ENCODE assay signal across 1 cellular context in the genomic region with DNA sequence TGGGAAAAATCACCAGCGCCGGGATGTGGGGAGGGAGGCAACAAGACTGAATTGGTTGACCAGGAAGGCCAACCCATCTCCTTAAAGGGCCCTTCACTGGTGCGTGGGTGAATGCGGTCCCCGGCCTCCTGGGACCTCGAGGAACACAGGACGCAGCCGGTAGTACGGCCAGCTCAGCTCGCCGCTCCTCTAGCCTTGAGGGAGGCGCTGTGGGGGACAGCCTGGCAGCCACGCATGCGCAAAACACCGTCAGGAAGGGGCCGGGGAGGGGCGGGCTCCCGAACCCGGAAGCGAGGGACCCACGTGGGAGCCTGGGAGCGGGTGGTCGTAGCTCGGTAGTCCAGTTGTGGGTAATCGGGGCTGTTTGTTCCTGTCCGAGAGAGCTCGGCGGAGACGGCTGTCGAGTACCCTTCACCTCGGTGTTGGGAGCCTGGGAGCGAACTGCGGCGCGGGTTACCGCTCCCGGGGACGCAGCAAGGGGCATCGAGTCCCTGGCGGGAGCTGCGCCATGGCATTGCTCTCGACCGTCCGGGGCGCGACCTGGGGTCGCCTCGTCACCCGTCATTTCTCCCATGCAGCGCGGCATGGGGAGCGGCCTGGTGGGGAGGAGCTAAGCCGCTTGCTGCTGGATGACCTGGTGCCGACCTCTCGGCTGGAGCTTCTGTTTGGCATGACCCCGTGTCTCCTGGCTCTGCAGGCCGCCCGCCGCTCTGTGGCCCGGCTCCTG.
TF ChIP-seq lines count a peak whose summit lies in the region.

A gene with protein sequence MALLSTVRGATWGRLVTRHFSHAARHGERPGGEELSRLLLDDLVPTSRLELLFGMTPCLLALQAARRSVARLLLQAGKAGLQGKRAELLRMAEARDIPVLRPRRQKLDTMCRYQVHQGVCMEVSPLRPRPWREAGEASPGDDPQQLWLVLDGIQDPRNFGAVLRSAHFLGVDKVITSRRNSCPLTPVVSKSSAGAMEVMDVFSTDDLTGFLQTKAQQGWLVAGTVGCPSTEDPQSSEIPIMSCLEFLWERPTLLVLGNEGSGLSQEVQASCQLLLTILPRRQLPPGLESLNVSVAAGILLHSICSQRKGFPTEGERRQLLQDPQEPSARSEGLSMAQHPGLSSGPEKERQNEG (plus strand): TSS at position 281 of the 727 bp plus-strand sequence. CDS start 228 bp downstream, at position 509.

TF ChIP-seq in H1, 55 proteins besides CTCF, POLR2A, EP300 and RAD21:
- peak; percentile 17 for TF ChIP-seq EZH2 (IDR thresholded peaks at IDR 0.05; ENCODE audit: low read depth, low read length, severe bottlenecking)
- TF ChIP-seq NRF1 (IDR thresholded peaks at IDR 0.05; ENCODE audit: low read depth, low read length), result peak; percentile 70
- peak; percentile 82; the same call in 1 of the 2 replicates for TF ChIP-seq RBBP5 (IDR thresholded peaks at IDR 0.05; ENCODE audit: borderline replicate concordance, low read depth, low read length)
- no peak for TF ChIP-seq CBX8 (IDR thresholded peaks at IDR 0.05; ENCODE audit: borderline replicate concordance, low read depth, low read length)
- TF ChIP-seq SRF (IDR thresholded peaks at IDR 0.05; ENCODE audit: low read depth, low read length), result 0 out of 2 replicates have a peak, but pooled peaks have one; percentile 15
- no peak for TF ChIP-seq CHD2 (IDR thresholded peaks at IDR 0.05; ENCODE audit: low read length)
- TF ChIP-seq SIRT6 (IDR thresholded peaks at IDR 0.05; ENCODE audit: low read length), result no peak
- TF ChIP-seq, protein P1, sequence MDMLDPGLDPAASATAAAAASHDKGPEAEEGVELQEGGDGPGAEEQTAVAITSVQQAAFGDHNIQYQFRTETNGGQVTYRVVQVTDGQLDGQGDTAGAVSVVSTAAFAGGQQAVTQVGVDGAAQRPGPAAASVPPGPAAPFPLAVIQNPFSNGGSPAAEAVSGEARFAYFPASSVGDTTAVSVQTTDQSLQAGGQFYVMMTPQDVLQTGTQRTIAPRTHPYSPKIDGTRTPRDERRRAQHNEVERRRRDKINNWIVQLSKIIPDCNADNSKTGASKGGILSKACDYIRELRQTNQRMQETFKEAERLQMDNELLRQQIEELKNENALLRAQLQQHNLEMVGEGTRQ (IDR thresholded peaks at IDR 0.05; ENCODE audit: low read length), result peak; percentile 73
- TF ChIP-seq POLR2AphosphoS5 (IDR thresholded peaks at IDR 0.05; ENCODE audit: low read depth, low read length), result peak; percentile 68
- TF ChIP-seq SAP30 (IDR thresholded peaks at IDR 0.05; ENCODE audit: insufficient read depth, insufficient replicate concordance, low read length), result peak; percentile 47
- peak; percentile 11 to 78; a peak in 2 of 4 replicates for TF ChIP-seq HDAC2 (IDR thresholded peaks at IDR 0.05; ENCODE audit: borderline replicate concordance in 1 of 2, low read depth in 2 of 2, low read length in 2 of 2)
- peak; percentile 75 for TF ChIP-seq PHF8 (conservative IDR thresholded peaks at IDR 0.05; ENCODE audit: low read depth, low read length)
- TF ChIP-seq SIN3A (conservative IDR thresholded peaks at IDR 0.05 in 1 of 2, IDR thresholded peaks at IDR 0.05 in 1 of 2; ENCODE audit: low read depth in 1 of 2, low read length in 2 of 2), result peak in 1 of 2 experiments; percentile 80; a peak in 2 of 4 replicates
- TF ChIP-seq SUZ12 (IDR thresholded peaks at IDR 0.05; ENCODE audit: low read length), result no peak
- TF ChIP-seq KDM4A (IDR thresholded peaks at IDR 0.05; ENCODE audit: low read depth, low read length, severe bottlenecking), result peak; percentile 66
- no peak for TF ChIP-seq BRCA1 (IDR thresholded peaks at IDR 0.05; ENCODE audit: low read depth, low read length)
- peak; percentile 49; the same call in 1 of the 2 replicates for TF ChIP-seq BACH1 (IDR thresholded peaks at IDR 0.05; ENCODE audit: low read length)
- TF ChIP-seq, protein P2, sequence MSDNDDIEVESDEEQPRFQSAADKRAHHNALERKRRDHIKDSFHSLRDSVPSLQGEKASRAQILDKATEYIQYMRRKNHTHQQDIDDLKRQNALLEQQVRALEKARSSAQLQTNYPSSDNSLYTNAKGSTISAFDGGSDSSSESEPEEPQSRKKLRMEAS (IDR thresholded peaks at IDR 0.05), result peak; percentile 68
- no peak for TF ChIP-seq JUN (IDR thresholded peaks at IDR 0.05; ENCODE audit: low read depth, low read length)
- peak; percentile 55 for TF ChIP-seq TBP (IDR thresholded peaks at IDR 0.05; ENCODE audit: low read depth, low read length)
- peak; percentile 73 for TF ChIP-seq ASH2L (IDR thresholded peaks at IDR 0.05; ENCODE audit: low read length)
- peak; percentile 72 for TF ChIP-seq CREB1 (IDR thresholded peaks at IDR 0.05)
